In genomic region chr1:235502601-235503332, GRCh38 we compare ENCODE assay signal across 8 cellular contexts. TPM values are rescaled to one million over a fixed set of nuclear protein-coding genes. Genes with fewer than 3 reads are reported as not detected.
DNase-seq lines count a peak whose midpoint lies in the region; FAIRE-seq and TF ChIP-seq lines count a peak whose summit lies in the region.

No MANE protein-coding gene starts in this region.

- no peak for FAIRE-seq in bronchial epithelial cell (lab: Jason Lieb, UNC)

- DNase-seq in ELR (ENCODE audit: low read depth) (peak; percentile 51), LNCaP clone FGC (ENCODE audit: low read depth) (no peak), bronchial epithelial cell (ENCODE audit: low read depth) (peak; percentile 47), NCI-H774 (lab: John Stamatoyannopoulos, UW) (no peak), NCI-H187 (lab: John Stamatoyannopoulos, UW) (no peak), GM19240 (ENCODE audit: insufficient read length, low spot score) (no peak), SKM-1 treated with dmso at 0.1 percent for 144 hours (lab: John Stamatoyannopoulos, UW; ENCODE audit: unreplicated experiment) (no peak)

- WGBS in mesodermal cell (ENCODE audit: insufficient coverage in 2 of 2), 2 experiments = 55% methylated on average over 1 of the region's 3 CpGs; no CpG with 5 or more reads in 1 of the 2 experiments

- peaks cover 2% of the 10 kb centered on the region for H3K36me3 ChIP-seq in bronchial epithelial cell (ENCODE audit: control insufficient read depth, insufficient read depth, low read length)
- peaks cover 5% of the 10 kb centered on the region for H3K36me3 ChIP-seq in mesodermal cell (ENCODE audit: control insufficient read depth, insufficient read depth, low read length)

- no peaks in the 10 kb centered on the region for H3K27me3 ChIP-seq in bronchial epithelial cell (ENCODE audit: control insufficient read depth, insufficient read depth, low read length)

- peak overlapping the region; percentile 57 for H3K27ac ChIP-seq in mesodermal cell (ENCODE audit: low read depth, low read length, severe bottlenecking)

- TF ChIP-seq CTCF in LNCaP clone FGC (IDR thresholded peaks at IDR 0.05; ENCODE audit: control insufficient read depth, extremely low read depth, insufficient read depth) = no peak
- TF ChIP-seq CTCF in bronchial epithelial cell (IDR thresholded peaks at IDR 0.05; ENCODE audit: insufficient read depth, low read length, severe bottlenecking) = no peak

- no peaks in the 10 kb centered on the region for H3K4me1 ChIP-seq in mesodermal cell (ENCODE audit: control insufficient read depth, insufficient read depth, low read length, poor library complexity, severe bottlenecking)

- H3K4me3 ChIP-seq in LNCaP clone FGC (ENCODE audit: low read depth, low read length) (peak overlapping the region; percentile 57), bronchial epithelial cell (ENCODE audit: low read depth, low read length) (peak overlapping the region; percentile 86), mesodermal cell (ENCODE audit: extremely low read depth, insufficient read depth, low read length, poor library complexity, severe bottlenecking) (peak overlapping the region; percentile 70)

- no peaks in the 10 kb centered on the region for H3K9me3 ChIP-seq in mesodermal cell (ENCODE audit: control insufficient read depth, low read length)

RNA-seq across cellular contexts. Expression of gene B3GALNT2, which starts 1.5 kb away (rescaled TPM):
- total RNA-seq in bronchial epithelial cell = 79.1 and 80.3 TPM in 2 replicates
- polyA plus RNA-seq in mesodermal cell (2013, experiment 1 of 2) = 17.7 TPM
- 19.1 TPM for polyA plus RNA-seq in mesodermal cell (2013, experiment 2 of 2)

Comparison
In these comparisons a context has a peak if more than half of its experiments do, and no peak if none do; other contexts are left out.
1. DNase-seq: peak in ELR (single experiment) and bronchial epithelial cell (single experiment); none in LNCaP clone FGC (single experiment), NCI-H774 (single experiment), NCI-H187 (0 of 2), GM19240 (single experiment) and SKM-1 treated with dmso at 0.1 percent for 144 hours (single experiment).
2. Peak in every context shown above with its lines, with median percentiles within 50 percentile points of each other: H3K4me3 ChIP-seq.